ENCODE assay signal across 8 cellular contexts in the genomic region with DNA sequence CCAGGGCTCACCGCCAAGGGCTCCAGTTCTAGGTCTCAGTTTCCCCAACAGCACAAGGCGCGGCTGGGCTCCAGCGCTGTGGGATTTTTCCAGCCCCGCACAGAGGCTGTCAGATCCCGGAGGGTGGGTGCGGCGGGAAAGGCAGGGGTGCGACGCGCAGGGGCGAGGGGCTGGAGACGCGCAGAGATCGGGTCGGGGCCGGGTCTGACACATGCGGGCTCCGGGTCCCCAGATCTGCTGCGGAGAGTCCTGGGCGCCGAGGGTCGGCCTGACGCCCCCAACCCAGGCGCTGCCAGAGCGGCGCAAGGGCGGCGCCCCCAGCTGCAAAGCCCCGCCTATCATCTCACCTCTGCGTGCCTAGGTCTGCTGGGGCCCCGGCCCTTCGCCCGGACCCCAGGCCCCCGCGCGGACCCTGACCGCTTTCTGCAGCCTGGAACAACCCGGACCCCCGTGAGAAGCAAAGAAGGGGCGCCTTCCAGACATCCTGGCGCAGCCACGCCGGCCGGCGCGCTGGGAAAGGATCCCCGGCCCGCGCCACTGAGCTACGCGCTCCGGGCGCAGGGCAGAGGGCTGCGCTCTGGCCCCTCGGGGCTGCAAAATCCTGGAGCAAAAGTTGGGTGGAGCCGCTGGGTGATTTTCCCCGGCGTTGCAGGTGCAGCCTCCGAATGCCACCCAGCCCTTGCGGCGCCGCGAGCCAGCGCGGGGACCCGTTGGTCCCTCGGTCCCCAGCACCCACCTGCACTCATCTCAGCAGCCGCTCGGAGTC. TPM values are rescaled to one million over a fixed set of nuclear protein-coding genes. Genes with fewer than 3 reads are reported as not detected.
DNase-seq lines count a peak whose midpoint lies in the region; ATAC-seq and TF ChIP-seq lines count a peak whose summit lies in the region.

No MANE protein-coding gene starts in this region.

- no peaks in the 10 kb centered on the region for H3K36me3 Mint-ChIP-seq in chondrocyte (ENCODE audit: low read depth)

- no peak overlapping the region for H3K27ac Mint-ChIP-seq in chondrocyte (ENCODE audit: unreplicated experiment)

- DNase-seq in AG09309 (ENCODE audit: low read depth) (no peak), HK-2 (ENCODE audit: unreplicated experiment) (peak; percentile 20), chondrocyte (ENCODE audit: low spot score) (no peak), erythroblast (lab: John Stamatoyannopoulos, UW) (no peak)

- H3K9me3 ChIP-seq in mucosa of stomach (ENCODE audit: control insufficient read depth, low read length), result no peaks in the 10 kb centered on the region

- no peaks in the 10 kb centered on the region for H3K36me3 ChIP-seq in mucosa of stomach (ENCODE audit: control insufficient read depth, insufficient read depth, low read length)

- H3K9ac ChIP-seq in mucosa of stomach (ENCODE audit: low read length), result peak overlapping the region; percentile 58

- peaks cover 17% of the 10 kb centered on the region for H3K27me3 Mint-ChIP-seq in chondrocyte (ENCODE audit: low read depth)

- H3K4me1 ChIP-seq in mucosa of stomach (ENCODE audit: control insufficient read depth, insufficient read depth, low read length), result peaks cover 29% of the 10 kb centered on the region

- TF ChIP-seq POLR2A in erythroblast (IDR thresholded peaks at IDR 0.05; ENCODE audit: low read length), result no peak

- H3K4me3 ChIP-seq in AG09309 (ENCODE audit: control insufficient read depth, low read depth, low read length) (peak overlapping the region; percentile 38), mucosa of stomach (ENCODE audit: low read length) (peak overlapping the region; percentile 33)

- H3K9me3 Mint-ChIP-seq in chondrocyte (ENCODE audit: low read depth), result no peaks in the 10 kb centered on the region

- no peak for ATAC-seq in GM18861 (IDR thresholded peaks at IDR 0.05; ENCODE audit: unreplicated experiment)
- no peak for ATAC-seq in GM21390 (IDR thresholded peaks at IDR 0.05; ENCODE audit: unreplicated experiment)
- no peak for ATAC-seq in GM19328 (IDR thresholded peaks at IDR 0.05; ENCODE audit: unreplicated experiment)

- peak overlapping the region; percentile 64 for H3K4me3 Mint-ChIP-seq in chondrocyte (ENCODE audit: unreplicated experiment)

- no peak for TF ChIP-seq CTCF in AG09309 (IDR thresholded peaks at IDR 0.05; ENCODE audit: control insufficient read depth, insufficient read depth, low read depth, low read length, missing control alignments)
- no peak for TF ChIP-seq CTCF in chondrocyte (IDR thresholded peaks at IDR 0.05)

- H3K27me3 ChIP-seq in mucosa of stomach (ENCODE audit: control insufficient read depth, insufficient read depth, low read length), result peaks cover 13% of the 10 kb centered on the region

- H3K4me1 Mint-ChIP-seq in chondrocyte (ENCODE audit: low read depth), result peaks cover 9% of the 10 kb centered on the region

RNA-seq across cellular contexts. Expression of a gene that starts 0.5 kb away (rescaled TPM):
- 0.47 to 0.70 TPM (median 0.64 TPM) in 3 replicates for total RNA-seq in chondrocyte

RNA-seq across cellular contexts. Expression of a gene that starts 41.0 kb away (rescaled TPM):
- 1.2 to 1.4 TPM (median 1.2 TPM) in 3 replicates for total RNA-seq in chondrocyte
